ENCODE assay signal across 24 cellular contexts in genomic region chr10:130515670-130516069, GRCh38.
"Had no signal": no experiment of that assay in that cellular context is flagged by ENCODE, and none has a peak within 500 bp of the region (broad histone marks: within the 10 kb centered on the region; RNA-seq: fewer than 3 reads in every experiment).

No MANE protein-coding gene starts in this region.

- DNase-seq: cortex of kidney; effector memory CD8-positive, alpha-beta T cell; foreskin fibroblast; gastrocnemius medialis; head of caudate nucleus; mucosa of descending colon; naive B cell; nucleus accumbens; ovary; posterior cingulate gyrus; psoas muscle; right cardiac atrium; spleen; stimulated activated naive B cell treated with anti-CD40 and anti-IgM and Interleukin-4, amounts not matched to agents 10 μg/mL and 1 μg/mL and 100 μg/mL, for 72 hours; transverse colon had no signal

- H3K4me1 ChIP-seq: gastrocnemius medialis, psoas muscle, spleen, suprapubic skin, transverse colon, vagina had no signal

- H3K36me3 Mint-ChIP-seq: memory B cell; mesothelial cell of epicardium; naive B cell; natural killer cell treated with Interleukin-12 subunit alpha and Interleukin-12 subunit beta and Interleukin-15 and Interleukin-18, amount 100 ng/mL, for 72 hours; stimulated activated naive B cell treated with anti-CD40 and anti-IgM and Interleukin-4, amounts not matched to agents 10 μg/mL and 1 μg/mL and 100 μg/mL, for 72 hours had no signal

- H3K27ac Mint-ChIP-seq: effector memory CD8-positive, alpha-beta T cell; memory B cell; mesothelial cell of epicardium; naive B cell; natural killer cell treated with Interleukin-12 subunit alpha and Interleukin-12 subunit beta and Interleukin-15 and Interleukin-18, amount 100 ng/mL, for 72 hours; stimulated activated naive B cell treated with anti-CD40 and anti-IgM and Interleukin-4, amounts not matched to agents 10 μg/mL and 1 μg/mL and 100 μg/mL, for 72 hours; stimulated activated naive CD8-positive, alpha-beta T cell treated with anti-CD3 and anti-CD28 coated beads, Interleukin-15, Interleukin-2, amounts not matched to agents 100 ng/mL and 50 ng/mL, for 24 hours had no signal

- H3K4me1 Mint-ChIP-seq: memory B cell; mesothelial cell of epicardium; naive B cell; neural crest cell; stimulated activated naive B cell treated with anti-CD40 and anti-IgM and Interleukin-4, amounts not matched to agents 10 μg/mL and 1 μg/mL and 100 μg/mL, for 72 hours had no signal

- H3K36me3 ChIP-seq: gastrocnemius medialis, ovary, spleen, suprapubic skin, transverse colon, vagina had no signal

- H3K27me3 Mint-ChIP-seq: memory B cell; naive B cell; stimulated activated naive CD8-positive, alpha-beta T cell treated with anti-CD3 and anti-CD28 coated beads, Interleukin-15, Interleukin-2, amounts not matched to agents 100 ng/mL and 50 ng/mL, for 24 hours had no signal

- H3K4me3 Mint-ChIP-seq: effector memory CD8-positive, alpha-beta T cell; memory B cell; mesothelial cell of epicardium; naive B cell; natural killer cell treated with Interleukin-12 subunit alpha and Interleukin-12 subunit beta and Interleukin-15 and Interleukin-18, amount 100 ng/mL, for 72 hours; neural crest cell; stimulated activated naive B cell treated with anti-CD40 and anti-IgM and Interleukin-4, amounts not matched to agents 10 μg/mL and 1 μg/mL and 100 μg/mL, for 72 hours; stimulated activated naive CD8-positive, alpha-beta T cell treated with anti-CD3 and anti-CD28 coated beads, Interleukin-15, Interleukin-2, amounts not matched to agents 100 ng/mL and 50 ng/mL, for 24 hours had no signal

- ATAC-seq: effector memory CD8-positive, alpha-beta T cell; gastrocnemius medialis; mucosa of descending colon; natural killer cell treated with Interleukin-12 subunit alpha and Interleukin-12 subunit beta and Interleukin-15 and Interleukin-18, amount 100 ng/mL, for 72 hours; psoas muscle; right cardiac atrium; stimulated activated naive B cell treated with anti-CD40 and anti-IgM and Interleukin-4, amounts not matched to agents 10 μg/mL and 1 μg/mL and 100 μg/mL, for 72 hours had no signal

- H3K27me3 ChIP-seq: gastrocnemius medialis, ovary, transverse colon, vagina had no signal

- H3K9me3 ChIP-seq: gastrocnemius medialis, mucosa of descending colon, ovary, psoas muscle, transverse colon, vagina had no signal

- H3K4me3 ChIP-seq: gastrocnemius medialis, lung, mucosa of descending colon, ovary, psoas muscle, skin epidermis, spleen, suprapubic skin, transverse colon, vagina had no signal

- H3K27ac ChIP-seq: gastrocnemius medialis, ovary, psoas muscle, skin epidermis, spleen, suprapubic skin, transverse colon, vagina had no signal
